In the genomic region with DNA sequence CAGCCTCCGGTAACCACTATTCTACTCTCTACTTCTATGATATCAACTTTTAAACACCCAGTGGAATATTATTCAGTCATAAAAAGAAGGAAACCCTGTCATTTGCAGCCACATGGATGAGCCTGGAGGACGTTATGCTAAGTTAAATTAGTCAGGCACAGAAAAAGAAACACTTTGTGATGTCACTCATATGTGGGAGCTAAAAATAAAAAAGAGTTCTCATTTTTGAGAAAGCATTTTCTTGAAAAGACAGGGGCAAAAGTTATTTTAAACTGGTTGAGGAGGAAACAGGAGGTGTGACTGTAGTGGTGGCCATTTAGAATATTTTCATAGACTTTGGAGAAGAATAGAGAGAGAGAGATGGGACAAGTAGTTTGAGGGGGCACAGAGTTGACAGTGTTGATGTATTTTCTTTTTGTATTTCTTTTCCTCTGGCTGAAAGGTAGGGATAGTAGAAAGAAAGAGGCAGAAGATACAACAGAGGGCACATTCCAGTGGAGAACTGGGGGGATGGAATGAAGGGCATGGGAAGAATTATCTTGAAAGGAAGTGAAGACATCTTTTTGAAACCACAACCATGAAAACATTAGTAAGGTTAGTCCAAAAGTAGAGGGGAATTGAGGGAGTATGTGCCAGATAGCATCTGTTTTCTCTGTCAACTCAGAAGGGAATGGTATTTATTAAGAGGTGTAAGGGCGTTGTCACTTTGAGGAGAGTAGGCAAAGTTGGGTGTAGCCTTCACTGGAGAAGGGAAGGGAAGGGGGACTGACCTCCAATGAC, we compare ENCODE assay signal across 20 cellular contexts.
DNase-seq lines count a peak whose midpoint lies in the region; ATAC-seq and TF ChIP-seq lines count a peak whose summit lies in the region.
"Had no signal": no experiment of that assay in that cellular context is flagged by ENCODE, and none has a peak within 500 bp of the region (broad histone marks: within the 10 kb centered on the region; RNA-seq: fewer than 3 reads in every experiment).

No MANE protein-coding gene starts in this region.

- no peak overlapping the region for H3K4me3 ChIP-seq in AG10803 (ENCODE audit: low read length)
- H3K4me3 ChIP-seq in HFF-Myc (replicated peaks; ENCODE audit: low read depth, low read length): no peak overlapping the region
- no peak overlapping the region for H3K4me3 ChIP-seq in transverse colon
- H3K4me3 ChIP-seq: skin epidermis, tibial artery had no signal

- no peaks in the 10 kb centered on the region for H3K36me3 Mint-ChIP-seq in activated T-helper 1 cell treated with anti-CD3 and anti-CD28 coated beads, Interleukin-12 subunit alpha, Interleukin-12 subunit beta, Interleukin-2, Interleukin-4 antibody, amounts not matched to agents 30 ng/mL and 10 ng/mL and 1 ng/mL, durations not matched to agents 14 hours and 24 hours and 36 hours (ENCODE audit: low read depth)

- intact Hi-C loops in activated T-helper 1 cell treated with anti-CD3 and anti-CD28 coated beads, Interleukin-12 subunit alpha, Interleukin-12 subunit beta, Interleukin-2, Interleukin-4 antibody, amounts not matched to agents 30 ng/mL and 10 ng/mL and 1 ng/mL, durations not matched to agents 14 hours and 24 hours and 36 hours (cut with micrococcal nuclease): no loop called here
- intact Hi-C loops in transverse colon (cut with DNase I; ENCODE audit: low total_unique reads): no loop called here

- no peak for TF ChIP-seq POLR2A in transverse colon (IDR thresholded peaks at IDR 0.05)

- no peak overlapping the region for H3K4me3 Mint-ChIP-seq in activated T-helper 1 cell treated with anti-CD3 and anti-CD28 coated beads, Interleukin-12 subunit alpha, Interleukin-12 subunit beta, Interleukin-2, Interleukin-4 antibody, amounts not matched to agents 30 ng/mL and 10 ng/mL and 1 ng/mL, durations not matched to agents 14 hours and 24 hours and 36 hours
- H3K4me3 Mint-ChIP-seq: activated T-helper 17 cell treated with anti-CD3 and anti-CD28 coated beads, Interleukin-2, amount 50 U/mL, for 72 hours; CD8-positive, alpha-beta T cell had no signal

- no peaks in the 10 kb centered on the region for H3K4me1 ChIP-seq in transverse colon
- H3K4me1 ChIP-seq: tibial artery had no signal

- H3K4me1 Mint-ChIP-seq in activated T-helper 1 cell treated with anti-CD3 and anti-CD28 coated beads, Interleukin-12 subunit alpha, Interleukin-12 subunit beta, Interleukin-2, Interleukin-4 antibody, amounts not matched to agents 30 ng/mL and 10 ng/mL and 1 ng/mL, durations not matched to agents 14 hours and 24 hours and 36 hours (ENCODE audit: low read depth): no peaks in the 10 kb centered on the region
- H3K4me1 Mint-ChIP-seq: activated T-helper 17 cell treated with anti-CD3 and anti-CD28 coated beads, Interleukin-2, amount 50 U/mL, for 72 hours had no signal

- TF ChIP-seq CTCF in AG10803 (conservative IDR thresholded peaks at IDR 0.05; ENCODE audit: low read length) (no peak), HFF-Myc (IDR thresholded peaks at IDR 0.05; ENCODE audit: low read depth, low read length, missing control alignments) (no peak), transverse colon (IDR thresholded peaks at IDR 0.05) (no peak)

- H3K27ac ChIP-seq in transverse colon: no peak overlapping the region
- H3K27ac ChIP-seq: skin epidermis, tibial artery had no signal

- no peak overlapping the region for H3K27ac Mint-ChIP-seq in activated T-helper 1 cell treated with anti-CD3 and anti-CD28 coated beads, Interleukin-12 subunit alpha, Interleukin-12 subunit beta, Interleukin-2, Interleukin-4 antibody, amounts not matched to agents 30 ng/mL and 10 ng/mL and 1 ng/mL, durations not matched to agents 14 hours and 24 hours and 36 hours
- H3K27ac Mint-ChIP-seq: activated T-helper 17 cell treated with anti-CD3 and anti-CD28 coated beads, Interleukin-2, amount 50 U/mL, for 72 hours; CD8-positive, alpha-beta T cell; progenitor cell of endocrine pancreas had no signal

- no peak for ATAC-seq in GM21526 (IDR thresholded peaks at IDR 0.05; ENCODE audit: low FRiP score, unreplicated experiment)
- ATAC-seq: activated T-helper 17 cell treated with anti-CD3 and anti-CD28 coated beads, Interleukin-2, amount 50 U/mL, for 72 hours; CD8-positive, alpha-beta T cell; left lobe of liver; stimulated activated naive CD8-positive, alpha-beta T cell treated with anti-CD3 and anti-CD28 coated beads, Interleukin-15, Interleukin-2, amounts not matched to agents 100 U/mL and 50 U/mL, for 24 hours had no signal

- in situ Hi-C loops in transverse colon (cut with MboI; ENCODE audit: low pct_ligation_motif_present in 1 of 4, low pct_unique_long_range_greater_than_20kb in 1 of 4, low sequenced_read_pairs in 3 of 4): no loop called here

- H3K27me3 Mint-ChIP-seq in activated T-helper 1 cell treated with anti-CD3 and anti-CD28 coated beads, Interleukin-12 subunit alpha, Interleukin-12 subunit beta, Interleukin-2, Interleukin-4 antibody, amounts not matched to agents 30 ng/mL and 10 ng/mL and 1 ng/mL, durations not matched to agents 14 hours and 24 hours and 36 hours (ENCODE audit: insufficient read depth): no peaks in the 10 kb centered on the region
- H3K27me3 Mint-ChIP-seq: activated T-helper 17 cell treated with anti-CD3 and anti-CD28 coated beads, Interleukin-2, amount 50 U/mL, for 72 hours; progenitor cell of endocrine pancreas had no signal

- no peaks in the 10 kb centered on the region for H3K9me3 Mint-ChIP-seq in activated T-helper 1 cell treated with anti-CD3 and anti-CD28 coated beads, Interleukin-12 subunit alpha, Interleukin-12 subunit beta, Interleukin-2, Interleukin-4 antibody, amounts not matched to agents 30 ng/mL and 10 ng/mL and 1 ng/mL, durations not matched to agents 14 hours and 24 hours and 36 hours
- H3K9me3 Mint-ChIP-seq: activated T-helper 17 cell treated with anti-CD3 and anti-CD28 coated beads, Interleukin-2, amount 50 U/mL, for 72 hours; CD8-positive, alpha-beta T cell had no signal

- no peak for TF ChIP-seq EP300 in transverse colon (IDR thresholded peaks at IDR 0.05; ENCODE audit: low read depth)

- no peaks in the 10 kb centered on the region for H3K9me3 ChIP-seq in transverse colon
- H3K9me3 ChIP-seq: tibial artery had no signal

- no peaks in the 10 kb centered on the region for H3K27me3 ChIP-seq in transverse colon
- H3K27me3 ChIP-seq: tibial artery had no signal

- WGBS in transverse colon (ENCODE audit: low coverage in 1 of 2), 2 donors: 83 to 94% methylated on average over 2 to 3 of the region's 3 CpGs

- DNase-seq in AG10803 (ENCODE audit: low read depth) (peak; percentile 84), HFF-Myc (ENCODE audit: extremely low read depth, low read depth) (peak; percentile 55), astrocyte of the hippocampus (ENCODE audit: low read depth, low spot score) (peak; percentile 13), glomerular visceral epithelial cell (ENCODE audit: extremely low spot score) (peak; percentile 16), islet precursor cell (no peak), transverse colon (no peak)
- no peak for DNase-seq in activated T-helper 1 cell treated with anti-CD3 and anti-CD28 coated beads, Interleukin-12 subunit alpha, Interleukin-12 subunit beta, Interleukin-2, Interleukin-4 antibody, amounts not matched to agents 30 ng/mL and 10 ng/mL and 1 ng/mL, durations not matched to agents 14 hours and 24 hours and 36 hours (ENCODE audit: low spot score)
- DNase-seq: CD8-positive, alpha-beta T cell; central memory CD4-positive, alpha-beta T cell; DMS153; erythroblast; NCI-H1436 treated with DMSO at 0.1 percent for 48 hours; stimulated activated CD4-positive, alpha-beta T cell treated with anti-CD3 and anti-CD28 coated beads, Interleukin-2, amount 100 ng/mL, for 48 hours; stimulated activated naive CD8-positive, alpha-beta T cell treated with anti-CD3 and anti-CD28 coated beads, Interleukin-15, Interleukin-2, amounts not matched to agents 100 U/mL and 50 U/mL, for 24 hours; tibial artery had no signal

- H3K36me3 ChIP-seq in transverse colon: no peaks in the 10 kb centered on the region
- H3K36me3 ChIP-seq: tibial artery had no signal

Comparison
In these comparisons a context has a peak if more than half of its experiments do, and no peak if none do; other contexts are left out.
1. DNase-seq: peak in AG10803 (single experiment), HFF-Myc (single experiment), astrocyte of the hippocampus (single experiment) and glomerular visceral epithelial cell (single experiment); none in activated T-helper 1 cell treated with anti-CD3 and anti-CD28 coated beads, Interleukin-12 subunit alpha, Interleukin-12 subunit beta, Interleukin-2, Interleukin-4 antibody, amounts not matched to agents 30 ng/mL and 10 ng/mL and 1 ng/mL, durations not matched to agents 14 hours and 24 hours and 36 hours (single experiment), islet precursor cell (single experiment) and transverse colon (single experiment).